In genomic region chr3:14959358-14959943, GRCh38 we compare ENCODE assay signal across 10 cellular contexts. TPM values are rescaled to one million over a fixed set of nuclear protein-coding genes. Genes with fewer than 3 reads are reported as not detected.
DNase-seq lines count a peak whose midpoint lies in the region; ATAC-seq and TF ChIP-seq lines count a peak whose summit lies in the region.
"Had no signal": no experiment of that assay in that cellular context is flagged by ENCODE, and none has a peak within 500 bp of the region (broad histone marks: within the 10 kb centered on the region; RNA-seq: fewer than 3 reads in every experiment).

No MANE protein-coding gene starts in this region.

- peaks cover 33% of the 10 kb centered on the region for H3K36me3 Mint-ChIP-seq in activated T-helper 2 cell treated with anti-CD3 and anti-CD28 coated beads, Interferon-gamma antibody, Interleukin-2, Interleukin-4, amounts not matched to agents 10 μg/mL and 5 μg/mL and 100 μg/mL, durations not matched to agents 14 hours and 24 hours and 36 hours (ENCODE audit: low read depth)
- H3K36me3 Mint-ChIP-seq in progenitor cell of endocrine pancreas (ENCODE audit: insufficient read depth) (peaks cover 8% of the 10 kb centered on the region), endothelial cell (ENCODE audit: low read depth, unreplicated experiment) (peaks cover 3% of the 10 kb centered on the region)

- ATAC-seq in GM18861 (IDR thresholded peaks at IDR 0.05; ENCODE audit: unreplicated experiment), result peak; percentile 45
- peak; percentile 54 for ATAC-seq in HG02852 (IDR thresholded peaks at IDR 0.05; ENCODE audit: unreplicated experiment)
- ATAC-seq: mucosa of descending colon had no signal

- no peaks in the 10 kb centered on the region for H3K27me3 ChIP-seq in brain microvascular endothelial cell (replicated peaks)
- H3K27me3 ChIP-seq: testis had no signal

- H3K27ac ChIP-seq in brain microvascular endothelial cell, result no peak overlapping the region
- H3K27ac ChIP-seq: testis had no signal

- H3K36me3 ChIP-seq in brain microvascular endothelial cell (replicated peaks), result no peaks in the 10 kb centered on the region

- H3K9me3 Mint-ChIP-seq in activated T-helper 2 cell treated with anti-CD3 and anti-CD28 coated beads, Interferon-gamma antibody, Interleukin-2, Interleukin-4, amounts not matched to agents 10 μg/mL and 5 μg/mL and 100 μg/mL, durations not matched to agents 14 hours and 24 hours and 36 hours, result no peaks in the 10 kb centered on the region
- no peaks in the 10 kb centered on the region for H3K9me3 Mint-ChIP-seq in progenitor cell of endocrine pancreas (ENCODE audit: low read depth)
- no peaks in the 10 kb centered on the region for H3K9me3 Mint-ChIP-seq in endothelial cell (ENCODE audit: unreplicated experiment)

- H3K27ac Mint-ChIP-seq in activated T-helper 2 cell treated with anti-CD3 and anti-CD28 coated beads, Interferon-gamma antibody, Interleukin-2, Interleukin-4, amounts not matched to agents 10 μg/mL and 5 μg/mL and 100 μg/mL, durations not matched to agents 14 hours and 24 hours and 36 hours, result peak overlapping the region; percentile 80
- H3K27ac Mint-ChIP-seq in progenitor cell of endocrine pancreas (peak overlapping the region; percentile 4), endothelial cell (ENCODE audit: unreplicated experiment) (no peak overlapping the region)

- intact Hi-C loops in activated T-helper 2 cell treated with anti-CD3 and anti-CD28 coated beads, Interferon-gamma antibody, Interleukin-2, Interleukin-4, amounts not matched to agents 10 μg/mL and 5 μg/mL and 100 μg/mL, durations not matched to agents 14 hours and 24 hours and 36 hours (cut with micrococcal nuclease), result no loop called here

- no peak overlapping the region for H3K4me3 ChIP-seq in brain microvascular endothelial cell (ENCODE audit: low read depth, low read length)
- H3K4me3 ChIP-seq: mucosa of descending colon, testis had no signal

- in situ Hi-C loops in brain microvascular endothelial cell (cut with HindIII; ENCODE audit: low pct_ligation_motif_present, low sequenced_read_pairs), result no loop called here

- H3K27me3 Mint-ChIP-seq in activated T-helper 2 cell treated with anti-CD3 and anti-CD28 coated beads, Interferon-gamma antibody, Interleukin-2, Interleukin-4, amounts not matched to agents 10 μg/mL and 5 μg/mL and 100 μg/mL, durations not matched to agents 14 hours and 24 hours and 36 hours (ENCODE audit: low read depth), result no peaks in the 10 kb centered on the region
- H3K27me3 Mint-ChIP-seq in progenitor cell of endocrine pancreas, result no peaks in the 10 kb centered on the region
- peaks cover 2% of the 10 kb centered on the region for H3K27me3 Mint-ChIP-seq in endothelial cell (ENCODE audit: unreplicated experiment)

- TF ChIP-seq CTCF in progenitor cell of endocrine pancreas (IDR thresholded peaks at IDR 0.05; ENCODE audit: unreplicated experiment) (no peak), endothelial cell (IDR thresholded peaks at IDR 0.05; ENCODE audit: unreplicated experiment) (no peak), brain microvascular endothelial cell (IDR thresholded peaks at IDR 0.05; ENCODE audit: low read depth, low read length, missing control alignments) (no peak)

- H3K4me3 Mint-ChIP-seq in activated T-helper 2 cell treated with anti-CD3 and anti-CD28 coated beads, Interferon-gamma antibody, Interleukin-2, Interleukin-4, amounts not matched to agents 10 μg/mL and 5 μg/mL and 100 μg/mL, durations not matched to agents 14 hours and 24 hours and 36 hours (ENCODE audit: low read depth), result peak overlapping the region; percentile 72
- H3K4me3 Mint-ChIP-seq in progenitor cell of endocrine pancreas (ENCODE audit: low read depth) (no peak overlapping the region), endothelial cell (ENCODE audit: unreplicated experiment) (no peak overlapping the region)

- no peak for DNase-seq in activated T-helper 2 cell treated with anti-CD3 and anti-CD28 coated beads, Interferon-gamma antibody, Interleukin-2, Interleukin-4, amounts not matched to agents 10 μg/mL and 5 μg/mL and 100 μg/mL, durations not matched to agents 14 hours and 24 hours and 36 hours (ENCODE audit: low spot score)
- DNase-seq in progenitor cell of endocrine pancreas (ENCODE audit: low spot score, unreplicated experiment), result no peak
- no peak for DNase-seq in endothelial cell (ENCODE audit: low spot score)
- no peak for DNase-seq in NCI-H1694 treated with DMSO at 0.1 percent for 48 hours (lab: John Stamatoyannopoulos, UW)
- DNase-seq in brain microvascular endothelial cell, result no peak
- DNase-seq: mucosa of descending colon, SIG-M5, testis had no signal

- H3K4me1 Mint-ChIP-seq in activated T-helper 2 cell treated with anti-CD3 and anti-CD28 coated beads, Interferon-gamma antibody, Interleukin-2, Interleukin-4, amounts not matched to agents 10 μg/mL and 5 μg/mL and 100 μg/mL, durations not matched to agents 14 hours and 24 hours and 36 hours (ENCODE audit: low read depth), result peaks cover 43% of the 10 kb centered on the region
- H3K4me1 Mint-ChIP-seq in progenitor cell of endocrine pancreas (ENCODE audit: low read depth) (peaks cover 18% of the 10 kb centered on the region), endothelial cell (ENCODE audit: unreplicated experiment) (peaks cover 28% of the 10 kb centered on the region)

RNA-seq across cellular contexts. Expression of gene NR2C2, which starts 12.1 kb away (rescaled TPM):
- 48.2 and 48.3 TPM in 2 replicates for total RNA-seq in activated T-helper 2 cell treated with anti-CD3 and anti-CD28 coated beads, Interferon-gamma antibody, Interleukin-2, Interleukin-4, amounts not matched to agents 10 μg/mL and 5 μg/mL and 100 μg/mL, durations not matched to agents 14 hours and 24 hours and 36 hours
- total RNA-seq in progenitor cell of endocrine pancreas (56.0 and 58.8 TPM in 2 replicates), endothelial cell (ENCODE audit: unreplicated experiment) (49.1 TPM)
